In the genomic region with DNA sequence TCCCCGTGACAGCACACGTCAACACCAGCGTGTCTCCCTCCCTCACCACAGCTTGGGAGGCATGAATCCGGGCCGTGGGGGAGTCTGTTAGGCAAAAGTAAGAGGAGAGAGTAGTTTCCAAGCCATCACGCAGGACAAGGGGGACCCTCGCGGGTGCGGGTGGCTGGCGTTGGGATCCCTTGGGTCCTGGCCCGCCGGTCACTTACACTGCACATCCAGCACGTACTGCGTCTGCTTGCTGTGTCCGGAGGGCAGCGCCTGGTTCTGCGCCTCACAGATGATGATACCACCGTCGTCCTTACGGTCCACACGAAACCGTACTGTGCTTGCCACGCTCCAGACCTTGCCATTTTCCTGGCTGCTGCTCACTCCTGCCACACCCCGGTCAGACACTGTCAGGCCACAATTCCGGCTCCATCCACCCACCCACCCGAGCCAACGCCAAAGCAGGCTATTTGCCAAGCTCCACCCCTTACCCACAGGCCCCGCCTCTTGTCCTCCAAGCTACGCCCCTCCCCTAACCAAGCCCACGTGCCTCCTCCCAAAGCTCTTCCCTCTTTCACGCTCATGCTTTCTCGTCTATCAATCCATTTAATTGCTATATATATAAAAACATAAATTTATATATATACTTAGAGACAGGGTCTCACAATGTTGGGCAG, we compare ENCODE assay signal across 9 cellular contexts. TPM values are rescaled to one million over a fixed set of nuclear protein-coding genes. Genes with fewer than 3 reads are reported as not detected.
DNase-seq lines count a peak whose midpoint lies in the region; ATAC-seq and TF ChIP-seq lines count a peak whose summit lies in the region.
"Had no signal": no experiment of that assay in that cellular context is flagged by ENCODE, and none has a peak within 500 bp of the region (broad histone marks: within the 10 kb centered on the region; RNA-seq: fewer than 3 reads in every experiment).

No MANE protein-coding gene starts in this region.

- H3K4me3 ChIP-seq in DND-41 (ENCODE audit: low read depth in 1 of 2, low read length in 2 of 2) (no peak overlapping the region), fibroblast of villous mesenchyme (ENCODE audit: low read depth, low read length) (no peak overlapping the region)

- no peak overlapping the region for H3K27ac ChIP-seq in DND-41 (ENCODE audit: low read length)

- H3K36me3 ChIP-seq in DND-41 (ENCODE audit: insufficient read depth, low read length), result no peaks in the 10 kb centered on the region

- H3K9ac ChIP-seq in DND-41 (ENCODE audit: low read depth, low read length), result no peak overlapping the region

- peak; percentile 39; the same call in 1 of the 3 replicates for ATAC-seq in DND-41 (ENCODE audit: insufficient read depth, low read depth)
- ATAC-seq in left cardiac atrium, result no peak

- no peaks in the 10 kb centered on the region for H3K9me3 ChIP-seq in DND-41 (ENCODE audit: insufficient read depth, low read length, severe bottlenecking)

- no peak for TF ChIP-seq CTCF in DND-41 (IDR thresholded peaks at IDR 0.05; ENCODE audit: borderline replicate concordance, extremely low read depth, low read length, poor library complexity, severe bottlenecking)
- TF ChIP-seq CTCF in fibroblast of villous mesenchyme (IDR thresholded peaks at IDR 0.05; ENCODE audit: insufficient read depth, low read depth, low read length), result peak; percentile 16

- no peak overlapping the region for H3K4me2 ChIP-seq in DND-41 (ENCODE audit: insufficient read depth, low read length)

- intact Hi-C loops in left cardiac atrium (cut with DNase I), result no loop called here

- no peaks in the 10 kb centered on the region for H3K27me3 ChIP-seq in DND-41 (ENCODE audit: insufficient read depth, low read length, poor library complexity)

- no peaks in the 10 kb centered on the region for H4K20me1 ChIP-seq in DND-41 (ENCODE audit: insufficient read depth, low read length)

- no peaks in the 10 kb centered on the region for H3K4me1 ChIP-seq in DND-41 (ENCODE audit: insufficient read depth, low read length)

- DNase-seq in DND-41, result peak; percentile 26
- DNase-seq in MV-4-11 (lab: John Stamatoyannopoulos, UW), result peak; percentile 55
- DNase-seq in fibroblast of villous mesenchyme (ENCODE audit: low read depth), result peak; percentile 34
- no peak for DNase-seq in activated effector memory CD4-positive, alpha-beta T cell treated with anti-CD3 and anti-CD28 coated beads, Interleukin-2, amount 50 U/mL, for 16 hours
- no peak for DNase-seq in left cardiac atrium
- DNase-seq in NCI-H187 treated with DMSO at 0.1 percent for 48 hours (lab: John Stamatoyannopoulos, UW), result no peak
- DNase-seq: activated effector memory CD4-positive, alpha-beta T cell treated with Interleukin-2 at 50 U/mL for 16 hours; NCI-H345; SW 1271 had no signal

- H3K79me2 ChIP-seq in DND-41 (ENCODE audit: insufficient read depth, low read length), result no peaks in the 10 kb centered on the region

- H2AFZ ChIP-seq in DND-41 (ENCODE audit: low read depth, low read length), result no peak overlapping the region

RNA-seq across cellular contexts. Expression of a gene that starts 6.6 kb away (rescaled TPM):
- total RNA-seq in fibroblast of villous mesenchyme, result 25.0 and 31.9 TPM in 2 replicates
- 10 to 100 TPM; 34.2 to 38.7 TPM for total RNA-seq in left cardiac atrium

RNA-seq across cellular contexts. Expression of a gene that starts 13.6 kb away (rescaled TPM):
- 7.7 and 22.0 TPM in 2 replicates for total RNA-seq in fibroblast of villous mesenchyme
- 10 to 100 TPM; 10.1 to 13.7 TPM for total RNA-seq in left cardiac atrium

RNA-seq across cellular contexts. Expression of a gene that starts 14.2 kb away (rescaled TPM):
- total RNA-seq in fibroblast of villous mesenchyme (under 0.01 TPM in 2 replicates), left cardiac atrium (under 1 TPM; 0.10 to 0.18 TPM)

RNA-seq across cellular contexts. Expression of a gene that starts 29.7 kb away (rescaled TPM):
- total RNA-seq in fibroblast of villous mesenchyme, result 9.0 and 9.9 TPM in 2 replicates
- total RNA-seq in left cardiac atrium, result 10 to 100 TPM; 10.7 to 12.3 TPM

RNA-seq across cellular contexts. Expression of a gene that starts 30.1 kb away (rescaled TPM):
- total RNA-seq in fibroblast of villous mesenchyme (27.7 and 35.4 TPM in 2 replicates), left cardiac atrium (10 to 100 TPM; 18.3 to 27.8 TPM)

Comparison
In these comparisons a context has a peak if more than half of its experiments do, and no peak if none do; other contexts are left out.
1. DNase-seq: peak in DND-41 (single experiment), MV-4-11 (single experiment) and fibroblast of villous mesenchyme (single experiment); none in activated effector memory CD4-positive, alpha-beta T cell treated with anti-CD3 and anti-CD28 coated beads, Interleukin-2, amount 50 U/mL, for 16 hours (single experiment), left cardiac atrium (single experiment) and NCI-H187 treated with DMSO at 0.1 percent for 48 hours (single experiment).